Comparison of ENCODE assay signal across 8 cellular contexts in genomic region chr11:64996327-64996709, GRCh38. TPM values are rescaled to one million over a fixed set of nuclear protein-coding genes. Genes with fewer than 3 reads are reported as not detected.
DNase-seq lines count a peak whose midpoint lies in the region; ATAC-seq and TF ChIP-seq lines count a peak whose summit lies in the region.
"Had no signal": no experiment of that assay in that cellular context is flagged by ENCODE, and none has a peak within 500 bp of the region (broad histone marks: within the 10 kb centered on the region; RNA-seq: fewer than 3 reads in every experiment).

No MANE protein-coding gene starts in this region.

- H3K27me3 ChIP-seq in right lobe of liver, result no peaks in the 10 kb centered on the region
- H3K27me3 ChIP-seq in aorta (ENCODE audit: control insufficient read depth in 1 of 2, insufficient read depth in 2 of 2, low read length in 1 of 2), result no peaks in the 10 kb centered on the region

- TF ChIP-seq POLR2A in right lobe of liver (IDR thresholded peaks at IDR 0.05), result no peak

- intact Hi-C loops in natural killer cell (cut with micrococcal nuclease), result no loop called here
- intact Hi-C loops in right lobe of liver (cut with DNase I), result no loop called here
- intact Hi-C loops in aorta (cut with DNase I), result loop anchor here (5.0 to 10.0 kb wide), 2 partner anchors 69 to 152 kb away; partner anchors contain the start of gene CDC42BPG (in 2 of the 2)

- peak overlapping the region; percentile 7 for H3K4me3 Mint-ChIP-seq in natural killer cell treated with Interleukin-12 subunit alpha and Interleukin-12 subunit beta and Interleukin-15 and Interleukin-18, amount 100 ng/mL, for 72 hours
- H3K4me3 Mint-ChIP-seq in natural killer cell, result no peak overlapping the region

- no peak for TF ChIP-seq CTCF in natural killer cell (IDR thresholded peaks at IDR 0.05)
- TF ChIP-seq CTCF in right lobe of liver (IDR thresholded peaks at IDR 0.05), result no peak

- H3K9me3 ChIP-seq in right lobe of liver (no peaks in the 10 kb centered on the region), aorta (ENCODE audit: control insufficient read depth, low read length) (no peaks in the 10 kb centered on the region)

- H3K27ac Mint-ChIP-seq in natural killer cell treated with Interleukin-12 subunit alpha and Interleukin-12 subunit beta and Interleukin-15 and Interleukin-18, amount 100 ng/mL, for 72 hours, result peak overlapping the region in 1 of 2 donors; percentile 73
- peak overlapping the region in 1 of 2 donors; percentile 53 for H3K27ac Mint-ChIP-seq in natural killer cell
- peak overlapping the region in 1 of 2 donors; percentile 34 for H3K27ac Mint-ChIP-seq in activated naive CD4-positive, alpha-beta T cell treated with anti-CD3 and anti-CD28 coated beads, Interleukin-2, amount 50 U/mL, for 72 hours

- H3K9me3 Mint-ChIP-seq in natural killer cell treated with Interleukin-12 subunit alpha and Interleukin-12 subunit beta and Interleukin-15 and Interleukin-18, amount 100 ng/mL, for 72 hours, result no peaks in the 10 kb centered on the region
- H3K9me3 Mint-ChIP-seq in natural killer cell, result no peaks in the 10 kb centered on the region
- H3K9me3 Mint-ChIP-seq in activated naive CD4-positive, alpha-beta T cell treated with anti-CD3 and anti-CD28 coated beads, Interleukin-2, amount 50 U/mL, for 72 hours, result no peaks in the 10 kb centered on the region

- peaks cover 0 to 3% of the 10 kb centered on the region in 2 donors for H3K27me3 Mint-ChIP-seq in natural killer cell treated with Interleukin-12 subunit alpha and Interleukin-12 subunit beta and Interleukin-15 and Interleukin-18, amount 100 ng/mL, for 72 hours
- H3K27me3 Mint-ChIP-seq in natural killer cell (ENCODE audit: low read depth in 2 of 2), result no peaks in the 10 kb centered on the region

- no peak for DNase-seq in natural killer cell treated with Interleukin-12 subunit alpha and Interleukin-12 subunit beta and Interleukin-15 and Interleukin-18, amount 100 ng/mL, for 72 hours (ENCODE audit: low spot score)
- DNase-seq in natural killer cell, result no peak
- no peak for DNase-seq in right lobe of liver
- DNase-seq in aorta, result no peak
- no peak for DNase-seq in activated naive CD4-positive, alpha-beta T cell treated with anti-CD3 and anti-CD28 coated beads, Interleukin-2, amount 50 U/mL, for 72 hours (ENCODE audit: low spot score in 2 of 2)

- no peak for ATAC-seq in natural killer cell treated with Interleukin-12 subunit alpha and Interleukin-12 subunit beta and Interleukin-15 and Interleukin-18, amount 100 ng/mL, for 72 hours
- ATAC-seq in natural killer cell, result no peak
- ATAC-seq in right lobe of liver, result peak in 3 of 4 donors; percentile 34 to 47 (median 35)
- ATAC-seq in aorta (ENCODE audit: low FRiP score), result no peak
- ATAC-seq in HG03442 (IDR thresholded peaks at IDR 0.05; ENCODE audit: unreplicated experiment), result no peak
- no peak for ATAC-seq in activated naive CD4-positive, alpha-beta T cell treated with anti-CD3 and anti-CD28 coated beads, Interleukin-2, amount 50 U/mL, for 72 hours

- H3K4me1 Mint-ChIP-seq in natural killer cell treated with Interleukin-12 subunit alpha and Interleukin-12 subunit beta and Interleukin-15 and Interleukin-18, amount 100 ng/mL, for 72 hours (ENCODE audit: low read depth in 2 of 2), result peaks cover 13 to 14% of the 10 kb centered on the region in 2 donors
- H3K4me1 Mint-ChIP-seq in natural killer cell, result peaks cover 0 to 9% of the 10 kb centered on the region in 2 donors

- H3K36me3 Mint-ChIP-seq in natural killer cell treated with Interleukin-12 subunit alpha and Interleukin-12 subunit beta and Interleukin-15 and Interleukin-18, amount 100 ng/mL, for 72 hours, result no peaks in the 10 kb centered on the region
- no peaks in the 10 kb centered on the region for H3K36me3 Mint-ChIP-seq in natural killer cell
- H3K36me3 Mint-ChIP-seq in activated naive CD4-positive, alpha-beta T cell treated with anti-CD3 and anti-CD28 coated beads, Interleukin-2, amount 50 U/mL, for 72 hours, result no peaks in the 10 kb centered on the region

- peak overlapping the region; percentile 47 to 72 (median 60) for H3K27ac ChIP-seq in right lobe of liver
- H3K27ac ChIP-seq in aorta (ENCODE audit: low read depth in 1 of 2, low read length in 2 of 2), result peak overlapping the region in 1 of 2 donors; percentile 7
- H3K27ac ChIP-seq: SK-N-MC had no signal

- 9% methylated on average over 9 of the region's 11 CpGs for WGBS in right lobe of liver (ENCODE audit: insufficient coverage, low coverage, low lambda C conversion rate, missing lambda C conversion rate)
- WGBS in aorta, 2 donors, result 29 to 34% methylated on average over 11 of the region's 11 CpGs

- H3K4me3 ChIP-seq in right lobe of liver, result peak overlapping the region; percentile 52 to 70 (median 58)
- H3K4me3 ChIP-seq in aorta (ENCODE audit: low read length in 2 of 2), result peak overlapping the region; percentile 11 to 18
- H3K4me3 ChIP-seq: SK-N-MC had no signal

- H3K36me3 ChIP-seq in right lobe of liver (peaks cover 0 to 6% (median 0%) of the 10 kb centered on the region in 4 donors), aorta (ENCODE audit: control insufficient read depth in 1 of 2, insufficient read depth in 2 of 2, low read length in 1 of 2) (no peaks in the 10 kb centered on the region)

- peaks cover 0 to 13% (median 5%) of the 10 kb centered on the region in 4 donors for H3K4me1 ChIP-seq in right lobe of liver
- no peaks in the 10 kb centered on the region for H3K4me1 ChIP-seq in aorta (ENCODE audit: control insufficient read depth in 1 of 2, insufficient read depth in 2 of 2, low read length in 2 of 2)

RNA-seq across cellular contexts. Expression of gene BATF2, which starts 0.5 kb away (rescaled TPM):
- total RNA-seq in natural killer cell treated with Interleukin-12 subunit alpha and Interleukin-12 subunit beta and Interleukin-15 and Interleukin-18, amount 100 ng/mL, for 72 hours, result not detected
- under 1 TPM in 1 of 3 donors, not detected in 2; 0.30 TPM for total RNA-seq in natural killer cell
- 1 to 10 TPM; 1.9 to 2.5 (median 2.3) TPM for total RNA-seq in right lobe of liver
- total RNA-seq in aorta, result 1 to 10 TPM; 2.5 to 3.6 TPM
- 1 to 10 TPM; 1.4 to 1.9 TPM for polyA plus RNA-seq in aorta
- not detected for total RNA-seq in activated naive CD4-positive, alpha-beta T cell treated with anti-CD3 and anti-CD28 coated beads, Interleukin-2, amount 50 U/mL, for 72 hours

RNA-seq across cellular contexts. Expression of gene ARL2, which starts 17.6 kb away (rescaled TPM):
- total RNA-seq in natural killer cell treated with Interleukin-12 subunit alpha and Interleukin-12 subunit beta and Interleukin-15 and Interleukin-18, amount 100 ng/mL, for 72 hours, result 10 to 100 TPM; 29.4 to 50.5 TPM
- total RNA-seq in natural killer cell (10 to 100 TPM; 19.9 to 20.5 (median 20.2) TPM), right lobe of liver (10 to 100 TPM in 3 of 6 experiments, 1 to 10 TPM in 3; 7.3 to 26.2 (median 10.0) TPM), aorta (10 to 100 TPM; 96.3 to 98.5 TPM)
- polyA plus RNA-seq in aorta, result 100 to 1,000 TPM; 151 to 175 TPM
- 10 to 100 TPM; 82.6 to 96.1 TPM for total RNA-seq in activated naive CD4-positive, alpha-beta T cell treated with anti-CD3 and anti-CD28 coated beads, Interleukin-2, amount 50 U/mL, for 72 hours

RNA-seq across cellular contexts. Expression of gene MAJIN, which starts 24.4 kb away (rescaled TPM):
- total RNA-seq in natural killer cell treated with Interleukin-12 subunit alpha and Interleukin-12 subunit beta and Interleukin-15 and Interleukin-18, amount 100 ng/mL, for 72 hours, result not detected
- total RNA-seq in natural killer cell (not detected), right lobe of liver (under 1 TPM in 2 of 6 experiments, not detected in 4; 0.33 to 0.86 TPM), aorta (not detected)
- not detected for polyA plus RNA-seq in aorta
- under 1 TPM in 1 of 2 donors, not detected in 1; 0.45 TPM for total RNA-seq in activated naive CD4-positive, alpha-beta T cell treated with anti-CD3 and anti-CD28 coated beads, Interleukin-2, amount 50 U/mL, for 72 hours
- total RNA-seq: subcutaneous adipose tissue had no signal

RNA-seq across cellular contexts. Expression of gene SNX15, which starts 30.9 kb away (rescaled TPM):
- 10 to 100 TPM; 14.1 to 28.2 TPM for total RNA-seq in natural killer cell treated with Interleukin-12 subunit alpha and Interleukin-12 subunit beta and Interleukin-15 and Interleukin-18, amount 100 ng/mL, for 72 hours
- 10 to 100 TPM; 16.9 to 28.1 (median 27.1) TPM for total RNA-seq in natural killer cell
- total RNA-seq in right lobe of liver, result 10 to 100 TPM in 1 of 6 experiments, 1 to 10 TPM in 5; 6.4 to 10.3 (median 8.7) TPM
- total RNA-seq in aorta, result 10 to 100 TPM; 19.9 to 26.1 TPM
- polyA plus RNA-seq in aorta, result 10 to 100 TPM; 21.7 to 26.2 TPM
- total RNA-seq in activated naive CD4-positive, alpha-beta T cell treated with anti-CD3 and anti-CD28 coated beads, Interleukin-2, amount 50 U/mL, for 72 hours, result 10 to 100 TPM; 12.5 to 14.5 TPM

RNA-seq across cellular contexts. Expression of gene SAC3D1, which starts 44.7 kb away (rescaled TPM):
- 10 to 100 TPM in 1 of 2 donors, 1 to 10 TPM in 1; 7.6 to 18.5 TPM for total RNA-seq in natural killer cell treated with Interleukin-12 subunit alpha and Interleukin-12 subunit beta and Interleukin-15 and Interleukin-18, amount 100 ng/mL, for 72 hours
- total RNA-seq in natural killer cell (1 to 10 TPM; 2.0 to 3.5 (median 2.8) TPM), right lobe of liver (10 to 100 TPM in 2 of 6 experiments, 1 to 10 TPM in 4; 4.2 to 13.8 (median 5.8) TPM), aorta (1 to 10 TPM; 3.6 to 4.9 TPM)
- 1 to 10 TPM; 5.4 to 7.5 TPM for polyA plus RNA-seq in aorta
- 10 to 100 TPM in 1 of 2 donors, 1 to 10 TPM in 1; 8.9 to 33.3 TPM for total RNA-seq in activated naive CD4-positive, alpha-beta T cell treated with anti-CD3 and anti-CD28 coated beads, Interleukin-2, amount 50 U/mL, for 72 hours

Comparison
In these comparisons a context has a peak if more than half of its experiments do, and no peak if none do; other contexts are left out.
1. ATAC-seq: peak in right lobe of liver (3 of 4); none in natural killer cell treated with Interleukin-12 subunit alpha and Interleukin-12 subunit beta and Interleukin-15 and Interleukin-18, amount 100 ng/mL, for 72 hours (0 of 2), natural killer cell (0 of 3), aorta (single experiment), HG03442 (single experiment) and activated naive CD4-positive, alpha-beta T cell treated with anti-CD3 and anti-CD28 coated beads, Interleukin-2, amount 50 U/mL, for 72 hours (0 of 2).
2. intact Hi-C loops: an anchor here in aorta (5.0 to 10.0 kb wide); none called in natural killer cell and right lobe of liver.